In genomic region chr17:53574038-53574437, GRCh38 we compare ENCODE assay signal across 8 cellular contexts.
"Had no signal": no experiment of that assay in that cellular context is flagged by ENCODE, and none has a peak within 500 bp of the region (broad histone marks: within the 10 kb centered on the region; RNA-seq: fewer than 3 reads in every experiment).

No MANE protein-coding gene starts in this region.

- H3K4me2 ChIP-seq: GM23338 had no signal

- H3K4me1 ChIP-seq: HAP-1 had no signal

- H2AFZ ChIP-seq: GM23338 had no signal

- ATAC-seq: GM23338, HCT116 had no signal

- DNase-seq: H7, HFFc6, Kasumi-1, KG1 had no signal

- H3K9me3 ChIP-seq: HAP-1 had no signal

- H3K27ac ChIP-seq: HL-60 had no signal

- H3K36me3 ChIP-seq: HAP-1 had no signal

- H3K4me3 ChIP-seq: GM23338, HAP-1 had no signal
